8 cellular contexts compared by ENCODE assay signal in the genomic region with DNA sequence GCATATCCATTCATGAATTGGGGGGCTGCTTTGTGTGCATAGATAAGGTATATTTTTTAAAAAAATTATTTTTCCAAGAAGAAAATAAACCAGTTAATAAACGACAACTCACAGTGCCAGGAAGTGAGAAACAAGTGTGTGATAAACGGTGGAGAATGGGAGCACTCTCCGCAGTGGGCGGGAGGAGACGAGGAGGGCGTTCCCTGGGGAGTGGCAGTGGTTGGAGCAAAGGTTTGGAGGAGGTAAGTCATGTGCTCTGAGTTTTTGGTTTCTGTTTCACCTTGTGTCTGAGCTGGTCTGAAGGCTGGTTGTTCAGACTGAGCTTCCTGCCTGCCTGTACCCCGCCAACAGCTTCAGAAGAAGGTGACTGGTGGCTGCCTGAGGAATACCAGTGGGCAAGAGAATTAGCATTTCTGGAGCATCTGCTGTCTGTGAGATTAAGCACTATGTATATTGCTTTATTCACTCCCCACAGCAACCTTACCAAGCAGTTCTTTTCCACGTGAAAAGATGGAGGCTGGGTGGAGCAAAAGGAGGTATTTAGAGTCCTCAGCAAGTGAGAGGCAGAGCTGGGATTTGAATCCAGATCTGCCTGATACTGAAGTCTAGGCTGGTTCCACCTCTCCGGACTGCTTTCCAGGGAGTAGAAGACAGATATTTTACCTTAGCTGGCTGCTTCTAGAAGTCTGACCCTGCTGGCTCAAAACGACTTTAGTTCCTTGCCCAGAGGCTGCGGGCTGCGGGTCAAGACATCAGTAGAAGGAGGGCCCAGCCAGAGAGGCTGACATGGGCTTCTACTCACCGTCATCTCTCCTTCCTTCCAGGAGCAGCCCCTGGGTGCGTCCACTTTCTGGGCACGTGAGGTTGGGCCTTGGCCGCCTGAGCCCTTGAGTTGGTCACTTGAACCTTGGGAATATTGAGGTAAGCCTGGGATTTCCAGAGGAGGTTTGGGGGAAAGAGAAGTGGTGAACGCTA. TPM values are rescaled to one million over a fixed set of nuclear protein-coding genes. Genes with fewer than 3 reads are reported as not detected.
DNase-seq lines count a peak whose midpoint lies in the region; ATAC-seq, FAIRE-seq and TF ChIP-seq lines count a peak whose summit lies in the region.

No MANE protein-coding gene starts in this region.

- no peaks in the 10 kb centered on the region for H3K4me1 ChIP-seq in endodermal cell (ENCODE audit: control insufficient read depth, insufficient read depth, low read length)
- no peaks in the 10 kb centered on the region for H3K4me1 ChIP-seq in neural progenitor cell
- peaks cover 6 to 48% (median 36%) of the 10 kb centered on the region in 4 donors for H3K4me1 ChIP-seq in transverse colon

- no peak overlapping the region for H3K4me2 ChIP-seq in neural progenitor cell

- peaks cover 8% of the 10 kb centered on the region for H3K4me1 Mint-ChIP-seq in endodermal cell
- H3K4me1 Mint-ChIP-seq in neural progenitor cell = peaks cover 2% of the 10 kb centered on the region

- no peaks in the 10 kb centered on the region for H3F3A ChIP-seq in neural progenitor cell (ENCODE audit: low read depth)

- peak overlapping the region; percentile 52 for H2AFZ ChIP-seq in neural progenitor cell (replicated peaks)

- no peak for TF ChIP-seq CTCF in C4-2B (conservative IDR thresholded peaks at IDR 0.05)
- TF ChIP-seq CTCF in endodermal cell (conservative IDR thresholded peaks at IDR 0.05) = no peak
- TF ChIP-seq CTCF in neural progenitor cell (IDR thresholded peaks at IDR 0.05) = no peak
- peak in 1 of 5 experiments; percentile 28 for TF ChIP-seq CTCF in transverse colon (IDR thresholded peaks at IDR 0.05)

- peak; percentile 99 for FAIRE-seq in GM19239 (lab: Jason Lieb, UNC)

- H4K20me1 ChIP-seq in neural progenitor cell (ENCODE audit: low read depth) = no peaks in the 10 kb centered on the region

- H3K9me3 ChIP-seq in endodermal cell (ENCODE audit: control insufficient read depth, low read length) = no peaks in the 10 kb centered on the region
- H3K9me3 ChIP-seq in neural progenitor cell (ENCODE audit: low read depth) = no peaks in the 10 kb centered on the region
- no peaks in the 10 kb centered on the region for H3K9me3 ChIP-seq in transverse colon

- H3K4me3 ChIP-seq in endodermal cell (ENCODE audit: low read length) = no peak overlapping the region
- no peak overlapping the region for H3K4me3 ChIP-seq in neural progenitor cell
- peak overlapping the region; percentile 26 to 54 (median 40) for H3K4me3 ChIP-seq in transverse colon

- peaks cover 2% of the 10 kb centered on the region for H3K36me3 Mint-ChIP-seq in endodermal cell (ENCODE audit: low read depth)
- no peaks in the 10 kb centered on the region for H3K36me3 Mint-ChIP-seq in neural progenitor cell

- in situ Hi-C loops in transverse colon (cut with MboI; ENCODE audit: low pct_ligation_motif_present in 1 of 4, low pct_unique_long_range_greater_than_20kb in 1 of 4, low sequenced_read_pairs in 3 of 4) = loop anchor here in 3 of 4 donors (10.0 to 25.0 kb wide), 3 partner anchors 49 to 131 kb away; a partner anchor contains a TSS

- no peaks in the 10 kb centered on the region for H3K79me2 ChIP-seq in neural progenitor cell (ENCODE audit: low read depth)

- H3K27me3 Mint-ChIP-seq in endodermal cell (ENCODE audit: insufficient read depth) (peaks cover 3% of the 10 kb centered on the region), neural progenitor cell (ENCODE audit: insufficient read depth, low read depth) (peaks cover 3% of the 10 kb centered on the region)

- no peak for TF ChIP-seq EP300 in transverse colon (IDR thresholded peaks at IDR 0.05; ENCODE audit: low read depth)

- H3K36me3 ChIP-seq in endodermal cell (ENCODE audit: control insufficient read depth, insufficient read depth, low read length) = no peaks in the 10 kb centered on the region
- no peaks in the 10 kb centered on the region for H3K36me3 ChIP-seq in neural progenitor cell
- H3K36me3 ChIP-seq in transverse colon = no peaks in the 10 kb centered on the region

- intact Hi-C loops in transverse colon (cut with DNase I; ENCODE audit: low total_unique reads) = no loop called here

- DNase-seq in GM19239 (ENCODE audit: insufficient read length, low spot score) (peak; percentile 60), NCI-H510A (lab: John Stamatoyannopoulos, UW) (peak; percentile 81), endodermal cell (peak; percentile 88), neural progenitor cell (ENCODE audit: low spot score) (no peak), transverse colon (peak; percentile 92)
- DNase-seq in activated CD4-positive, alpha-beta T cell treated with anti-CD3 and anti-CD28 coated beads, Interleukin-2, amount 50 U/mL, for 1 hour = peak; percentile 78

- TF ChIP-seq POLR2A in transverse colon (IDR thresholded peaks at IDR 0.05) = peak; percentile 88

- H3K27ac Mint-ChIP-seq in endodermal cell (peak overlapping the region; percentile 76), neural progenitor cell (no peak overlapping the region)

- 84 to 86% methylated on average over 7 to 17 of the region's 17 CpGs for WGBS in endodermal cell (ENCODE audit: insufficient coverage in 1 of 2, insufficient read length in 1 of 2), 2 experiments
- WGBS in transverse colon (ENCODE audit: low coverage in 1 of 2), 2 donors = 0 to 27% methylated on average over 1 to 17 of the region's 17 CpGs

- H3K4me3 Mint-ChIP-seq in endodermal cell = peak overlapping the region; percentile 47
- no peak overlapping the region for H3K4me3 Mint-ChIP-seq in neural progenitor cell

- peak; percentile 92 for ATAC-seq in HG03354 (IDR thresholded peaks at IDR 0.05; ENCODE audit: poor library complexity, severe bottlenecking, unreplicated experiment)

- no peaks in the 10 kb centered on the region for H3K9me3 Mint-ChIP-seq in endodermal cell
- no peaks in the 10 kb centered on the region for H3K9me3 Mint-ChIP-seq in neural progenitor cell

- peak overlapping the region; percentile 90 for H3K27ac ChIP-seq in C4-2B
- H3K27ac ChIP-seq in endodermal cell (ENCODE audit: low read depth, low read length) = no peak overlapping the region
- H3K27ac ChIP-seq in neural progenitor cell = no peak overlapping the region
- peak overlapping the region; percentile 84 to 90 (median 86) for H3K27ac ChIP-seq in transverse colon

- H3K27me3 ChIP-seq in endodermal cell (ENCODE audit: control insufficient read depth, insufficient read depth, low read length, poor library complexity, severe bottlenecking) (no peaks in the 10 kb centered on the region), neural progenitor cell (peaks cover 4% of the 10 kb centered on the region), transverse colon (no peaks in the 10 kb centered on the region)

- H3K9ac ChIP-seq in endodermal cell (ENCODE audit: extremely low read depth, low read length, poor library complexity, severe bottlenecking) (no peak overlapping the region), neural progenitor cell (no peak overlapping the region)

RNA-seq across cellular contexts. Expression of a gene that starts 26.9 kb away (rescaled TPM):
- total RNA-seq in endodermal cell (1 to 10 TPM; 5.4 to 9.0 TPM), neural progenitor cell (ENCODE audit: low replicate concordance) (2.1 and 3.1 TPM in 2 replicates), transverse colon (10 to 100 TPM; 27.6 to 55.7 (median 40.5) TPM)
- 1.4 TPM for polyA plus RNA-seq in endodermal cell (2013, experiment 1 of 2)
- polyA plus RNA-seq in endodermal cell (2013, experiment 2 of 2) = 0.75 TPM

RNA-seq across cellular contexts. Expression of a gene that starts 50.5 kb away (rescaled TPM):
- total RNA-seq in endodermal cell = 10 to 100 TPM in 1 of 2 donors, 1 to 10 TPM in 1; 6.0 to 24.5 TPM
- polyA plus RNA-seq in endodermal cell (2013, experiment 1 of 2) = 0.93 TPM
- polyA plus RNA-seq in endodermal cell (2013, experiment 2 of 2) = 0.99 TPM
- total RNA-seq in neural progenitor cell (ENCODE audit: low replicate concordance) = 1.4 and 2.2 TPM in 2 replicates
- 10 to 100 TPM in 3 of 4 donors, 1 to 10 TPM in 1; 4.8 to 68.4 (median 38.1) TPM for total RNA-seq in transverse colon

Comparison
In these comparisons a context has a peak if more than half of its experiments do, and no peak if none do; other contexts are left out.
1. H3K27ac ChIP-seq: peak in C4-2B (single experiment) and transverse colon (4 of 4); none in endodermal cell (single experiment) and neural progenitor cell (single experiment).
2. H3K4me3 ChIP-seq: peak in transverse colon (4 of 4); none in endodermal cell (single experiment) and neural progenitor cell (single experiment).